24 cellular contexts compared by ENCODE assay signal in the genomic region with DNA sequence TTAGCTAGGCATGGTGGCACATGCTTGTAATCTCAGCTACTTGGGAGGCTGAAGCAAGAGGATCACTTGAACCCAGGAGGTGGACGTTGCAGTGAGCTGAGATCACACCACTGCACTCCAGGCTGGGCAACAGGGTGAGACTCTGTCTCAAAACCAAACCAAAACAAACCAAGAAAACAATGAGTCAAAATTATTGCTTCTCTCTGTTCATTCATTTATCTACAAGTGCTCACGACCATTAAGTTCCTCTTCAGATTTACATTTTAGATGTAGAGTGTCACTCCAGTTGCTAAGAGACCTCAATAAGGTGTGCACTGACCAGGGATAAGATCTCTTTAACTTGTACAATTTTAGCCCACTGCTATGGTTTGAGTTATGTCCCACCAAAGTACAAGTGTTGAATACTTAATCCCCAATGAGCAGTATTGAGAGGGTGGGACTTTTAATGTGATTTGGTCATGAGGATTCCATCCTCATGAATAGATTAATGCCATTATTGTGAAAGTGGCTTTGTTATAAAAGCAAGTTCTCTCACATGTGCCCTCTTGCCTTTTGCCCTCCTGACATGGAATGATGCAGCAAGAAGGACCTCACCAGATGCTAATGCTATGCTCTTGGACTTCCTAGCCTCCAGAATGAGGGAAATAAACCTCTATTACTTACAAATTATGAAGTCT. TPM values are rescaled to one million over a fixed set of nuclear protein-coding genes. Genes with fewer than 3 reads are reported as not detected.
DNase-seq lines count a peak whose midpoint lies in the region; ATAC-seq, FAIRE-seq and TF ChIP-seq lines count a peak whose summit lies in the region.
"Had no signal": no experiment of that assay in that cellular context is flagged by ENCODE, and none has a peak within 500 bp of the region (broad histone marks: within the 10 kb centered on the region; RNA-seq: fewer than 3 reads in every experiment).

No MANE protein-coding gene starts in this region.

- peaks cover 23 to 75% (median 45%) of the 10 kb centered on the region in 4 donors for H3K4me1 Mint-ChIP-seq in CD4-positive, CD25-positive, alpha-beta regulatory T cell
- H3K4me1 Mint-ChIP-seq in activated CD4-positive, alpha-beta memory T cell treated with anti-CD3 and anti-CD28 coated beads for 36 hours (ENCODE audit: low read depth): peaks cover 64% of the 10 kb centered on the region

- TF ChIP-seq CTCF in A673 (conservative IDR thresholded peaks at IDR 0.05; ENCODE audit: low read depth, low read length) (no peak), coronary artery (IDR thresholded peaks at IDR 0.05) (no peak), kidney (IDR thresholded peaks at IDR 0.05; ENCODE audit: borderline replicate concordance, extremely low read depth, insufficient read depth) (no peak)

- peak overlapping the region in 3 of 4 donors; percentile 14 to 43 (median 38) for H3K4me3 Mint-ChIP-seq in CD4-positive, CD25-positive, alpha-beta regulatory T cell
- no peak overlapping the region for H3K4me3 Mint-ChIP-seq in activated CD4-positive, alpha-beta memory T cell treated with anti-CD3 and anti-CD28 coated beads for 36 hours
- H3K4me3 Mint-ChIP-seq: activated T-cell treated with anti-CD3 and anti-CD28 coated beads, Interleukin-2, amount 50 U/mL, for 4 hours; T-helper 2 cell treated with Interferon-gamma antibody and Interleukin-4, amounts not matched to agents 5 μg/mL and 100 μg/mL, for 36 hours had no signal

- peaks cover 4% of the 10 kb centered on the region for H3K4me1 ChIP-seq in A673 (ENCODE audit: insufficient read depth, low read length, poor library complexity, severe bottlenecking)
- peaks cover 17% of the 10 kb centered on the region for H3K4me1 ChIP-seq in CD4-positive, CD25-positive, alpha-beta regulatory T cell (ENCODE audit: control insufficient read depth, insufficient read depth, low read length, poor library complexity, severe bottlenecking)
- peaks cover 0 to 12% of the 10 kb centered on the region in 2 donors for H3K4me1 ChIP-seq in kidney (ENCODE audit: control insufficient read depth in 1 of 2, insufficient read depth in 1 of 2, low read depth in 1 of 2, low read length in 2 of 2)

- peak overlapping the region in 2 of 3 donors; percentile 12 to 61 for H3K27ac Mint-ChIP-seq in CD4-positive, CD25-positive, alpha-beta regulatory T cell
- H3K27ac Mint-ChIP-seq in activated CD4-positive, alpha-beta memory T cell treated with anti-CD3 and anti-CD28 coated beads for 36 hours: peak overlapping the region; percentile 46
- H3K27ac Mint-ChIP-seq: T-helper 2 cell treated with Interferon-gamma antibody and Interleukin-4, amounts not matched to agents 5 μg/mL and 100 μg/mL, for 36 hours had no signal

- H3K27ac ChIP-seq in A673 (ENCODE audit: low read depth, low read length, poor library complexity, severe bottlenecking): no peak overlapping the region
- no peak overlapping the region for H3K27ac ChIP-seq in CD4-positive, CD25-positive, alpha-beta regulatory T cell (ENCODE audit: insufficient read depth, low read length, poor library complexity, severe bottlenecking)
- H3K27ac ChIP-seq in coronary artery: no peak overlapping the region
- no peak overlapping the region for H3K27ac ChIP-seq in kidney (ENCODE audit: low read depth in 2 of 2, low read length in 2 of 2)
- H3K27ac ChIP-seq: ascending aorta, BLaER1, parathyroid adenoma, thoracic aorta had no signal

- H3K27me3 Mint-ChIP-seq in CD4-positive, CD25-positive, alpha-beta regulatory T cell: no peaks in the 10 kb centered on the region
- H3K27me3 Mint-ChIP-seq in activated CD4-positive, alpha-beta memory T cell treated with anti-CD3 and anti-CD28 coated beads for 36 hours: no peaks in the 10 kb centered on the region

- no peak overlapping the region for H3K9ac ChIP-seq in kidney (ENCODE audit: low read length in 2 of 2)
- H3K9ac ChIP-seq: BLaER1, parathyroid adenoma had no signal

- FAIRE-seq in kidney (lab: Jason Lieb, UNC): no peak
- FAIRE-seq: endometrium, K562 had no signal

- CTCF ChIA-PET in A673 (lab: Charles Lee): no interaction called here
- CTCF ChIA-PET in activated CD4-positive, alpha-beta memory T cell treated with anti-CD3 and anti-CD28 coated beads for 36 hours (lab: Charles Lee): interaction anchor here (0.9 kb wide), 1 partner anchor 67 kb away, joined by 3 read pairs; no protein-coding TSS in a partner anchor

- H3K9me3 ChIP-seq in A673 (ENCODE audit: low read depth, low read length, poor library complexity, severe bottlenecking) (no peaks in the 10 kb centered on the region), kidney (ENCODE audit: control insufficient read depth in 1 of 2, low read length in 2 of 2) (no peaks in the 10 kb centered on the region)
- H3K9me3 ChIP-seq in CD4-positive, CD25-positive, alpha-beta regulatory T cell (ENCODE audit: control insufficient read depth in 2 of 2, low read length in 2 of 2): no peaks in the 10 kb centered on the region
- H3K9me3 ChIP-seq: ascending aorta, BLaER1, gastroesophageal sphincter, thoracic aorta had no signal

- ATAC-seq in CD4-positive, CD25-positive, alpha-beta regulatory T cell (ENCODE audit: low read depth in 2 of 2): no peak
- ATAC-seq: gastroesophageal sphincter, K562, left lobe of liver had no signal

- peaks cover 0 to 1% (median 0%) of the 10 kb centered on the region in 7 donors for H3K9me3 Mint-ChIP-seq in CD4-positive, CD25-positive, alpha-beta regulatory T cell
- H3K9me3 Mint-ChIP-seq in activated CD4-positive, alpha-beta memory T cell treated with anti-CD3 and anti-CD28 coated beads for 36 hours: no peaks in the 10 kb centered on the region
- H3K9me3 Mint-ChIP-seq: activated T-cell treated with anti-CD3 and anti-CD28 coated beads, Interleukin-2, amount 50 U/mL, for 4 hours; T-helper 2 cell treated with Interferon-gamma antibody and Interleukin-4, amounts not matched to agents 5 μg/mL and 100 μg/mL, for 36 hours had no signal

- intact Hi-C loops in A673 (cut with micrococcal nuclease; ENCODE audit: unreplicated experiment) (no loop called here), kidney (cut with DNase I) (no loop called here)
- intact Hi-C loops in activated CD4-positive, alpha-beta memory T cell treated with anti-CD3 and anti-CD28 coated beads for 36 hours (cut with micrococcal nuclease): no loop called here

- no peaks in the 10 kb centered on the region for H3K27me3 ChIP-seq in A673 (replicated peaks; ENCODE audit: insufficient read depth, low read depth, low read length, poor library complexity)
- H3K27me3 ChIP-seq in CD4-positive, CD25-positive, alpha-beta regulatory T cell (ENCODE audit: control insufficient read depth, insufficient read depth, low read length): no peaks in the 10 kb centered on the region
- H3K27me3 ChIP-seq: ascending aorta, BLaER1, gastroesophageal sphincter had no signal

- peaks cover 61% of the 10 kb centered on the region for H3K36me3 Mint-ChIP-seq in CD4-positive, CD25-positive, alpha-beta regulatory T cell
- peaks cover 83% of the 10 kb centered on the region for H3K36me3 Mint-ChIP-seq in activated CD4-positive, alpha-beta memory T cell treated with anti-CD3 and anti-CD28 coated beads for 36 hours

- DNase-seq in A673 (ENCODE audit: low spot score) (peak; percentile 57), foreskin melanocyte (peak; percentile 73), coronary artery (ENCODE audit: low spot score) (no peak), kidney (no peak), NCI-H2107 (lab: John Stamatoyannopoulos, UW) (no peak)
- DNase-seq in CD4-positive, CD25-positive, alpha-beta regulatory T cell: no peak
- no peak for DNase-seq in activated CD4-positive, alpha-beta memory T cell treated with anti-CD3 and anti-CD28 coated beads for 36 hours
- DNase-seq: activated T-cell treated with anti-CD3 and anti-CD28 coated beads, Interleukin-2, amount 50 U/mL, for 4 hours; H7; NCI-H2081; NCI-H524 treated with DMSO at 0.1 percent for 48 hours; SHP77; stimulated activated CD4-positive, alpha-beta T cell treated with anti-CD3 and anti-CD28 coated beads, Interleukin-4, amount 100 ng/mL, for 24 hours had no signal

- H3K4me3 ChIP-seq in A673 (ENCODE audit: low read depth, low read length, poor library complexity, severe bottlenecking): no peak overlapping the region
- H3K4me3 ChIP-seq in CD4-positive, CD25-positive, alpha-beta regulatory T cell (ENCODE audit: low read depth, low read length): no peak overlapping the region
- no peak overlapping the region for H3K4me3 ChIP-seq in coronary artery
- H3K4me3 ChIP-seq in kidney (ENCODE audit: low read length in 2 of 2): no peak overlapping the region
- H3K4me3 ChIP-seq: ascending aorta, BLaER1, gastroesophageal sphincter, K562, thoracic aorta had no signal

- no TSS peak for BruUV-seq in A673 (replicated peaks; lab: Mats Ljungman, UMichigan)

- peaks cover 97% of the 10 kb centered on the region for H3K36me3 ChIP-seq in A673 (ENCODE audit: insufficient read depth, low read length, poor library complexity, severe bottlenecking)
- peaks cover 96% of the 10 kb centered on the region for H3K36me3 ChIP-seq in CD4-positive, CD25-positive, alpha-beta regulatory T cell (ENCODE audit: control insufficient read depth, insufficient read depth, low read length)
- H3K36me3 ChIP-seq in kidney (ENCODE audit: control insufficient read depth in 1 of 2, insufficient read depth in 2 of 2, low read length in 2 of 2): peaks cover 63 to 91% of the 10 kb centered on the region in 2 donors

- POLR2A ChIA-PET in A673 (lab: Charles Lee; ENCODE audit: low non-redundant PET): interaction anchor here (0.7 kb wide), 1 partner anchor 8 kb away, joined by 3 read pairs; a partner anchor contains a TSS
- POLR2A ChIA-PET in activated CD4-positive, alpha-beta memory T cell treated with anti-CD3 and anti-CD28 coated beads for 36 hours (lab: Charles Lee): interaction anchor here (0.9 to 1.1 kb wide), 2 partner anchors 9 to 122 kb away, joined by 3 to 4 read pairs; a partner anchor contains a TSS

RNA-seq across cellular contexts. Expression of a gene that starts 7.8 kb away (rescaled TPM):
- 104 and 105 TPM in 2 replicates for total RNA-seq in A673 (2021)
- total RNA-seq in CD4-positive, CD25-positive, alpha-beta regulatory T cell: 52.8 TPM
- 1 to 10 TPM in 3 of 4 donors, under 1 TPM in 1; 0.85 to 1.5 (median 1.2) TPM for polyA plus RNA-seq in CD4-positive, CD25-positive, alpha-beta regulatory T cell
- 10 to 100 TPM; 56.0 to 62.3 TPM for total RNA-seq in activated CD4-positive, alpha-beta memory T cell treated with anti-CD3 and anti-CD28 coated beads for 36 hours
- total RNA-seq in kidney: 49.0 TPM
- 37.1 TPM for polyA plus RNA-seq in kidney (ENCODE audit: insufficient read depth, low read depth, low replicate concordance)

RNA-seq across cellular contexts. Expression of a gene that starts 8.8 kb away (rescaled TPM):
- total RNA-seq in A673 (2021) (66.5 and 66.8 TPM in 2 replicates), kidney (24.8 TPM)
- total RNA-seq in CD4-positive, CD25-positive, alpha-beta regulatory T cell: 19.4 TPM
- polyA plus RNA-seq in CD4-positive, CD25-positive, alpha-beta regulatory T cell: 10 to 100 TPM; 27.6 to 39.5 (median 31.6) TPM
- 10 to 100 TPM; 37.6 to 43.0 TPM for total RNA-seq in activated CD4-positive, alpha-beta memory T cell treated with anti-CD3 and anti-CD28 coated beads for 36 hours
- polyA plus RNA-seq in kidney (ENCODE audit: insufficient read depth, low read depth, low replicate concordance): 39.2 TPM

RNA-seq across cellular contexts. Expression of a gene that starts 12.0 kb away (rescaled TPM):
- 0.45 and 0.72 TPM in 2 replicates for total RNA-seq in A673 (2021)
- total RNA-seq in CD4-positive, CD25-positive, alpha-beta regulatory T cell: not detected
- polyA plus RNA-seq in CD4-positive, CD25-positive, alpha-beta regulatory T cell: under 1 TPM in 2 of 4 donors, not detected in 2; 0.21 to 0.72 TPM
- not detected for total RNA-seq in activated CD4-positive, alpha-beta memory T cell treated with anti-CD3 and anti-CD28 coated beads for 36 hours
- total RNA-seq in kidney: not detected
- polyA plus RNA-seq in kidney (ENCODE audit: insufficient read depth, low read depth, low replicate concordance): 1.1 TPM
- total RNA-seq: activated T-cell treated with anti-CD3 and anti-CD28 coated beads, Interleukin-2, amount 50 U/mL, for 4 hours; ascending aorta; Daoy; gastroesophageal sphincter; K562; skeletal muscle tissue; thoracic aorta had no signal

RNA-seq across cellular contexts. Expression of a gene that starts 12.2 kb away (rescaled TPM):
- 123 and 132 TPM in 2 replicates for total RNA-seq in A673 (2021)
- 23.9 TPM for total RNA-seq in CD4-positive, CD25-positive, alpha-beta regulatory T cell
- 10 to 100 TPM; 36.2 to 49.2 (median 42.9) TPM for polyA plus RNA-seq in CD4-positive, CD25-positive, alpha-beta regulatory T cell
- 10 to 100 TPM; 18.0 to 20.4 TPM for total RNA-seq in activated CD4-positive, alpha-beta memory T cell treated with anti-CD3 and anti-CD28 coated beads for 36 hours
- total RNA-seq in kidney: 93.2 TPM
- 249 TPM for polyA plus RNA-seq in kidney (ENCODE audit: insufficient read depth, low read depth, low replicate concordance)

RNA-seq across cellular contexts. Expression of a gene that starts 30.1 kb away (rescaled TPM):
- 0.37 and 0.52 TPM in 2 replicates for total RNA-seq in A673 (2021)
- not detected for total RNA-seq in CD4-positive, CD25-positive, alpha-beta regulatory T cell
- polyA plus RNA-seq in CD4-positive, CD25-positive, alpha-beta regulatory T cell: not detected
- under 1 TPM; 0.12 to 0.21 TPM for total RNA-seq in activated CD4-positive, alpha-beta memory T cell treated with anti-CD3 and anti-CD28 coated beads for 36 hours
- 1.2 TPM for total RNA-seq in kidney
- polyA plus RNA-seq in kidney (ENCODE audit: insufficient read depth, low read depth, low replicate concordance): 0.58 TPM
- total RNA-seq: Daoy, left lobe of liver had no signal

Comparison
In these comparisons a context has a peak if more than half of its experiments do, and no peak if none do; other contexts are left out.
1. DNase-seq: peak in A673 (single experiment) and foreskin melanocyte (single experiment); none in CD4-positive, CD25-positive, alpha-beta regulatory T cell (0 of 3), activated CD4-positive, alpha-beta memory T cell treated with anti-CD3 and anti-CD28 coated beads for 36 hours (single experiment), coronary artery (single experiment), kidney (single experiment) and NCI-H2107 (single experiment).